In the genomic region with DNA sequence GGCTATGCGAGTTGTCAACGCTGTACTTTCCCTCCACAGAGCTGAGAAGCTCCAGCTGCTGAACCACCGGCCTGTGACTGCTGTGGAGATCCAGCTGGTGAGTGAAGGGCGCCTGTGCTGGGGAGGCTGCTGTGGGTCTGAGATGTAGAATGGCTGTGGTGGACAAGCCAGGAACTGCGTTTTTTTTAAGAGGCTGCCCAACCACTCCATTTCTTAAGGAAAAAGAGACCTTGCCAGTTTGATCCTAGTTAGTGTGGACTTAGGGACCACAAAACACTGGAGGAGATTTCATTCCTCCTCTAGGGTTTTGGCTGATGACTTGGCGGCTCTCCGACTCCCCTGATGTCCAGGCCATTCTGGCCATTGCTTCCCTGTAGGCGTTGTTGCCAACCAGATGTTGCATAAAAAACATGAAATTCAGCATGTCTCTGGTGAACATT, we compare ENCODE assay signal across 14 cellular contexts. TPM values are rescaled to one million over a fixed set of nuclear protein-coding genes. Genes with fewer than 3 reads are reported as not detected.
DNase-seq lines count a peak whose midpoint lies in the region; ATAC-seq, FAIRE-seq and TF ChIP-seq lines count a peak whose summit lies in the region.
"Had no signal": no experiment of that assay in that cellular context is flagged by ENCODE, and none has a peak within 500 bp of the region (broad histone marks: within the 10 kb centered on the region; RNA-seq: fewer than 3 reads in every experiment).

No MANE protein-coding gene starts in this region.

- no peaks in the 10 kb centered on the region for H3K27me3 ChIP-seq in heart right ventricle
- no peaks in the 10 kb centered on the region for H3K27me3 ChIP-seq in PC-3 (ENCODE audit: low read length)
- H3K27me3 ChIP-seq in neural progenitor cell, result no peaks in the 10 kb centered on the region
- H3K27me3 ChIP-seq: SJCRH30 had no signal

- FAIRE-seq in urothelium cell line (lab: Jason Lieb, UNC), result no peak
- FAIRE-seq: colon had no signal

- H3K27ac ChIP-seq in adipose tissue (ENCODE audit: low read depth, low read length) (peak overlapping the region; percentile 2), heart right ventricle (peak overlapping the region in 4 of 10 donors; percentile 22 to 39 (median 27)), PC-3 (ENCODE audit: low read length) (no peak overlapping the region), neural progenitor cell (no peak overlapping the region)
- H3K27ac ChIP-seq: SJCRH30 had no signal

- no peak overlapping the region for H3K4me3 ChIP-seq in heart right ventricle
- H3K4me3 ChIP-seq in PC-3 (ENCODE audit: low read length), result no peak overlapping the region
- no peak overlapping the region for H3K4me3 ChIP-seq in neural progenitor cell
- H3K4me3 ChIP-seq: SJCRH30 had no signal

- H3K4me2 ChIP-seq in PC-3 (ENCODE audit: low read length) (no peak overlapping the region), neural progenitor cell (no peak overlapping the region)

- BruUV-seq in PC-3 (replicated peaks; lab: Mats Ljungman, UMichigan), result no TSS peak

- TF ChIP-seq CTCF in heart right ventricle (IDR thresholded peaks at IDR 0.05), result no peak
- no peak for TF ChIP-seq CTCF in PC-3 (conservative IDR thresholded peaks at IDR 0.05; ENCODE audit: low read depth, low read length)
- no peak for TF ChIP-seq CTCF in neural progenitor cell (IDR thresholded peaks at IDR 0.05)

- no peaks in the 10 kb centered on the region for H3K9me3 Mint-ChIP-seq in neural progenitor cell
- H3K9me3 Mint-ChIP-seq: activated T-helper 1 cell treated with anti-CD3 and anti-CD28 coated beads, Interleukin-12 subunit alpha, Interleukin-12 subunit beta, Interleukin-2, Interleukin-4 antibody, amounts not matched to agents 30 ng/mL and 10 ng/mL and 1 ng/mL, durations not matched to agents 14 hours and 24 hours and 36 hours; CD14-positive monocyte had no signal

- H3K9ac ChIP-seq in PC-3 (ENCODE audit: low read length) (no peak overlapping the region), neural progenitor cell (no peak overlapping the region)

- H3K79me2 ChIP-seq in PC-3 (ENCODE audit: low read length), result peaks cover 15% of the 10 kb centered on the region
- no peaks in the 10 kb centered on the region for H3K79me2 ChIP-seq in neural progenitor cell (ENCODE audit: low read depth)

- no peaks in the 10 kb centered on the region for H3K4me1 Mint-ChIP-seq in neural progenitor cell

- CTCF ChIA-PET in PC-3 (lab: Charles Lee), result no interaction called here

- no peaks in the 10 kb centered on the region for H3F3A ChIP-seq in PC-3 (ENCODE audit: low read length, unreplicated experiment)
- H3F3A ChIP-seq in neural progenitor cell (ENCODE audit: low read depth), result no peaks in the 10 kb centered on the region

- POLR2A ChIA-PET in PC-3 (lab: Charles Lee; ENCODE audit: unreplicated experiment), result no interaction called here

- WGBS in adipose tissue, 3 donors, result 65 to 79% (median 69%) methylated on average over 8 of the region's 8 CpGs
- 69 to 71% methylated on average over 8 of the region's 8 CpGs for WGBS in heart right ventricle, 2 donors

- H3K9me3 ChIP-seq in heart right ventricle, result no peaks in the 10 kb centered on the region
- no peaks in the 10 kb centered on the region for H3K9me3 ChIP-seq in PC-3 (ENCODE audit: low read length)
- no peaks in the 10 kb centered on the region for H3K9me3 ChIP-seq in neural progenitor cell (ENCODE audit: low read depth)
- H3K9me3 ChIP-seq: SJCRH30 had no signal

- intact Hi-C loops in heart right ventricle (cut with DNase I) (loop anchor here in 4 of 10 donors (10.0 kb wide), 4 partner anchors 59 to 359 kb away; a partner anchor contains a TSS), sciatic nerve (cut with DNase I) (no loop called here), PC-3 (cut with micrococcal nuclease) (no loop called here)

- DNase-seq in EH (ENCODE audit: low read depth) (peak; percentile 16), heart right ventricle (peak; percentile 59 to 60), sciatic nerve (ENCODE audit: low spot score) (no peak), PC-3 (no peak), neural progenitor cell (ENCODE audit: low spot score) (no peak), urothelium cell line (ENCODE audit: low spot score) (no peak)
- no peak for DNase-seq in activated effector memory CD4-positive, alpha-beta T cell treated with Interleukin-2 at 50 U/mL for 16 hours
- DNase-seq: activated CD4-positive, CD25-positive, alpha-beta regulatory T cell treated with anti-CD3 and anti-CD28 coated beads, Interleukin-2, amount 50 U/mL, for 72 hours; NCI-H510A treated with DMSO at 0.1 percent for 48 hours had no signal

- no peaks in the 10 kb centered on the region for H3K9me2 ChIP-seq in PC-3 (replicated peaks; ENCODE audit: low read length)

- H3K4me3 Mint-ChIP-seq in neural progenitor cell, result no peak overlapping the region
- H3K4me3 Mint-ChIP-seq: activated T-helper 1 cell treated with anti-CD3 and anti-CD28 coated beads, Interleukin-12 subunit alpha, Interleukin-12 subunit beta, Interleukin-2, Interleukin-4 antibody, amounts not matched to agents 30 ng/mL and 10 ng/mL and 1 ng/mL, durations not matched to agents 14 hours and 24 hours and 36 hours; CD14-positive monocyte had no signal

- no peak overlapping the region for H3K27ac Mint-ChIP-seq in neural progenitor cell
- H3K27ac Mint-ChIP-seq: activated T-helper 1 cell treated with anti-CD3 and anti-CD28 coated beads, Interleukin-12 subunit alpha, Interleukin-12 subunit beta, Interleukin-2, Interleukin-4 antibody, amounts not matched to agents 30 ng/mL and 10 ng/mL and 1 ng/mL, durations not matched to agents 14 hours and 24 hours and 36 hours had no signal

- H3K36me3 ChIP-seq in heart right ventricle (peaks cover 0 to 86% (median 11%) of the 10 kb centered on the region in 9 donors), PC-3 (ENCODE audit: low read depth, low read length) (peaks cover 52% of the 10 kb centered on the region), neural progenitor cell (no peaks in the 10 kb centered on the region)

- no peak overlapping the region for H2AFZ ChIP-seq in PC-3 (ENCODE audit: low read length)
- no peak overlapping the region for H2AFZ ChIP-seq in neural progenitor cell (replicated peaks)

- peak; percentile 64 to 84 (median 79) for ATAC-seq in heart right ventricle
- ATAC-seq in sciatic nerve, result peak; percentile 52
- ATAC-seq in PC-3, result no peak

- H3K4me1 ChIP-seq in heart right ventricle (peaks cover 2 to 70% (median 35%) of the 10 kb centered on the region in 9 donors), PC-3 (ENCODE audit: insufficient read depth, low read length) (peaks cover 18% of the 10 kb centered on the region), neural progenitor cell (no peaks in the 10 kb centered on the region)

- H4K20me1 ChIP-seq in PC-3 (ENCODE audit: low read length) (no peaks in the 10 kb centered on the region), neural progenitor cell (ENCODE audit: low read depth) (peaks cover 4% of the 10 kb centered on the region)

- H3K36me3 Mint-ChIP-seq in neural progenitor cell, result peaks cover 28% of the 10 kb centered on the region

- H3K27me3 Mint-ChIP-seq in neural progenitor cell (ENCODE audit: insufficient read depth, low read depth), result no peaks in the 10 kb centered on the region

RNA-seq across cellular contexts. Expression of a gene that starts 30.8 kb away (rescaled TPM):
- polyA plus RNA-seq in adipose tissue (10 to 100 TPM; 15.5 to 18.6 (median 16.5) TPM), heart right ventricle (10 to 100 TPM; 11.3 to 16.2 TPM)
- total RNA-seq in heart right ventricle (10 to 100 TPM; 15.4 to 31.1 (median 23.1) TPM), sciatic nerve (31.2 TPM), PC-3 (2014; rRNA removed) (36.4 and 41.6 TPM in 2 replicates), neural progenitor cell (ENCODE audit: low replicate concordance) (30.0 and 37.9 TPM in 2 replicates)

RNA-seq across cellular contexts. Expression of a gene that starts 59.7 kb away (rescaled TPM):
- polyA plus RNA-seq in adipose tissue (10 to 100 TPM in 2 of 3 donors, 1 to 10 TPM in 1; 4.6 to 16.4 (median 11.8) TPM), heart right ventricle (1 to 10 TPM; 2.0 to 5.7 TPM)
- total RNA-seq in heart right ventricle (1 to 10 TPM; 2.7 to 7.3 (median 4.7) TPM), sciatic nerve (29.0 TPM), PC-3 (2014; rRNA removed) (12.7 and 14.4 TPM in 2 replicates), neural progenitor cell (ENCODE audit: low replicate concordance) (24.9 and 29.8 TPM in 2 replicates)

Comparison
In these comparisons a context has a peak if more than half of its experiments do, and no peak if none do; other contexts are left out.
1. DNase-seq: peak in EH (single experiment) and heart right ventricle (2 of 2); none in sciatic nerve (single experiment), PC-3 (single experiment), neural progenitor cell (single experiment), activated effector memory CD4-positive, alpha-beta T cell treated with Interleukin-2 at 50 U/mL for 16 hours (single experiment) and urothelium cell line (single experiment).